ENCODE assay signal across 8 cellular contexts in the genomic region with DNA sequence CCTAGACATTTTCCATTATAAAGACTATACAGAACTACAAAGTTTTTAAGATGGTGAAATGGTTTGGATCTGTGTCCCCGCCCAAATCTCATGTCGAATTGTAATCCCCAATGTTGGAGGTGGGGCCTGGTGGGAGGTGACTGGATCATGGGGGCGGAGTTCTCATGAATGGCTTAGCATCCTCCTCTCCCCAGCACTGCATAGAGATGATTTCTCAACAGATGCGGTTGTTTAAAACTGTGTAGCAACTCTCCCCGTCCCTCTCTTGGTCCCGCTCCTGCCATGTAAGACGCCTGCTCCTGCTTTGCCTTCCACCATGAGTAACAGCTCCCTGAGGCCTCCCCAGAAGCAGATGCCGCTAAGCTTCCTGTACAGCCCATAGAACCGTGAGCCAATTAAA. TPM values are rescaled to one million over a fixed set of nuclear protein-coding genes. Genes with fewer than 3 reads are reported as not detected.
DNase-seq lines count a peak whose midpoint lies in the region; ATAC-seq, FAIRE-seq and TF ChIP-seq lines count a peak whose summit lies in the region.

No MANE protein-coding gene starts in this region.

- no peaks in the 10 kb centered on the region for H3K9me3 ChIP-seq in endothelial cell of umbilical vein (replicated peaks; ENCODE audit: control insufficient read depth, insufficient read depth, low read length)
- H3K9me3 ChIP-seq in spleen = no peaks in the 10 kb centered on the region

- no peak overlapping the region for H2AFZ ChIP-seq in endothelial cell of umbilical vein (ENCODE audit: low read depth, low read length)

- 61 to 85% (median 69%) methylated on average over 9 of the region's 9 CpGs for WGBS in spleen, 5 donors

- TF ChIP-seq POLR2A in endothelial cell of umbilical vein (IDR thresholded peaks at IDR 0.05; ENCODE audit: low read depth, low read length) (no peak), spleen (IDR thresholded peaks at IDR 0.05) (no peak)

- no peaks in the 10 kb centered on the region for H3K9me1 ChIP-seq in endothelial cell of umbilical vein (replicated peaks; ENCODE audit: control insufficient read depth, extremely low read depth, insufficient read depth, low read length)

- BruUV-seq in endothelial cell of umbilical vein (replicated peaks; lab: Mats Ljungman, UMichigan) = no TSS peak

- TF ChIP-seq CTCF in endothelial cell of umbilical vein (IDR thresholded peaks at IDR 0.05; ENCODE audit: extremely low read depth in 1 of 2, insufficient read depth in 1 of 2, low read depth in 1 of 2, low read length in 2 of 2) (no peak), spleen (IDR thresholded peaks at IDR 0.05 in 8 of 11, conservative IDR thresholded peaks at IDR 0.05 in 3 of 11) (no peak), D721Med (IDR thresholded peaks at IDR 0.05; ENCODE audit: insufficient read depth, missing control alignments) (no peak)

- dilution Hi-C loops in endothelial cell of umbilical vein (cut with MboI; ENCODE audit: extremely low pct_ligation_motif_present, low sequenced_read_pairs) = no loop called here

- H3K4me1 ChIP-seq in endothelial cell of umbilical vein (ENCODE audit: control insufficient read depth, extremely low read depth, insufficient read depth, low read length) (peaks cover 12% of the 10 kb centered on the region), spleen (peaks cover 31 to 67% (median 59%) of the 10 kb centered on the region in 6 donors)

- H3K79me2 ChIP-seq in endothelial cell of umbilical vein (ENCODE audit: control insufficient read depth, insufficient read depth, low read length) = peaks cover 63% of the 10 kb centered on the region

- no peak overlapping the region for H3K27ac ChIP-seq in endothelial cell of umbilical vein (ENCODE audit: insufficient read depth, low read depth, low read length)
- no peak overlapping the region for H3K27ac ChIP-seq in spleen

- H3K27me3 ChIP-seq in endothelial cell of umbilical vein (ENCODE audit: control insufficient read depth in 2 of 2, insufficient read depth in 2 of 2, low read length in 2 of 2) = no peaks in the 10 kb centered on the region
- H3K27me3 ChIP-seq in spleen (replicated peaks in 1 of 7) = no peaks in the 10 kb centered on the region

- peaks cover 18% of the 10 kb centered on the region for H4K20me1 ChIP-seq in endothelial cell of umbilical vein (replicated peaks; ENCODE audit: control insufficient read depth, extremely low read depth, insufficient read depth, low read length)

- POLR2A ChIA-PET in endothelial cell of umbilical vein (lab: Charles Lee) = no interaction called here

- in situ Hi-C loops in SK-MEL-5 (cut with HindIII; ENCODE audit: low pct_unique_long_range_greater_than_20kb, low sequenced_read_pairs) = no loop called here

- H3K4me3 ChIP-seq in endothelial cell of umbilical vein (replicated peaks in 1 of 3; ENCODE audit: insufficient read depth in 1 of 3, low read depth in 1 of 3, low read length in 3 of 3) = peak overlapping the region in 1 of 3 experiments; percentile 94
- peak overlapping the region in 5 of 8 donors; percentile 73 to 87 (median 80) for H3K4me3 ChIP-seq in spleen

- ATAC-seq in HG03520 (IDR thresholded peaks at IDR 0.05; ENCODE audit: unreplicated experiment) = no peak

- intact Hi-C loops in endothelial cell of umbilical vein (cut with micrococcal nuclease) = no loop called here
- intact Hi-C loops in spleen (cut with DNase I; ENCODE audit: low total_unique reads) = no loop called here

- DNase-seq in NCI-H748 (lab: John Stamatoyannopoulos, UW; ENCODE audit: unreplicated experiment) (peak; percentile 6), NCI-H748 treated with DMSO at 0.1 percent for 48 hours (lab: John Stamatoyannopoulos, UW) (no peak), SK-MEL-5 (ENCODE audit: low read depth, low spot score) (peak; percentile 40), endothelial cell of umbilical vein (ENCODE audit: low read depth, low spot score) (no peak), spleen (no peak), NCI-H1417 treated with DMSO at 0.1 percent for 48 hours (lab: John Stamatoyannopoulos, UW) (no peak), D721Med (ENCODE audit: insufficient read length, low spot score) (no peak)

- H3K9ac ChIP-seq in endothelial cell of umbilical vein (replicated peaks; ENCODE audit: extremely low read depth, insufficient read depth, low read length) = no peak overlapping the region

- peak overlapping the region; percentile 98 for H3K4me2 ChIP-seq in endothelial cell of umbilical vein (ENCODE audit: insufficient read depth, low read length)

- CTCF ChIA-PET in endothelial cell of umbilical vein (lab: Charles Lee) = interaction anchor here (2.2 kb wide), 1 partner anchor 10 kb away, joined by 6 read pairs; no protein-coding TSS in a partner anchor

- FAIRE-seq in endothelial cell of umbilical vein (lab: Jason Lieb, UNC) (no peak), D721Med (lab: Jason Lieb, UNC) (no peak)

- peaks cover 0 to 2% of the 10 kb centered on the region in 2 experiments for H3K36me3 ChIP-seq in endothelial cell of umbilical vein (ENCODE audit: control insufficient read depth in 2 of 2, extremely low read depth in 1 of 2, insufficient read depth in 2 of 2, low read length in 2 of 2)
- H3K36me3 ChIP-seq in spleen = peaks cover 0 to 4% (median 0%) of the 10 kb centered on the region in 6 donors

TF ChIP-seq in endothelial cell of umbilical vein, 7 proteins besides CTCF, POLR2A, EP300 and RAD21:
- TF ChIP-seq MAX (IDR thresholded peaks at IDR 0.05; ENCODE audit: insufficient read depth, insufficient read length) (no peak), GATA2 (IDR thresholded peaks at IDR 0.05; ENCODE audit: insufficient read depth, insufficient read length, low read depth, low read length) (no peak), MYC (IDR thresholded peaks at IDR 0.05; ENCODE audit: low read depth, low read length) (no peak), POLR2AphosphoS5 (IDR thresholded peaks at IDR 0.05; ENCODE audit: insufficient read depth, low read depth, low read length) (no peak), JUN (IDR thresholded peaks at IDR 0.05; ENCODE audit: borderline replicate concordance, insufficient read depth, insufficient read length, low read depth) (no peak), EZH2 (IDR thresholded peaks at IDR 0.05; ENCODE audit: borderline replicate concordance, low read depth, low read length, severe bottlenecking) (no peak), FOS (IDR thresholded peaks at IDR 0.05; ENCODE audit: borderline replicate concordance, insufficient read depth, low read length) (no peak)

RNA-seq across cellular contexts. Expression of gene FAM133B, which starts 1.6 kb away (rescaled TPM):
- 23.0 and 23.6 TPM in 2 replicates for total RNA-seq in SK-MEL-5 (2014; rRNA removed; shearing (Covaris generic))
- polyA plus RNA-seq in SK-MEL-5 (2015; cell fraction: cytosol; rRNA removed) = 15.1 and 16.5 TPM in 2 replicates
- polyA plus RNA-seq in SK-MEL-5 (2015; cell fraction: nucleus; rRNA removed) = 105 and 121 TPM in 2 replicates
- total RNA-seq in endothelial cell of umbilical vein = 26.9 and 27.6 TPM in 2 replicates
- 6.6 and 9.1 TPM in 2 replicates for polyA plus RNA-seq in endothelial cell of umbilical vein
- 6.9 and 13.2 TPM in 2 replicates for polyA plus RNA-seq in endothelial cell of umbilical vein (2011; cell fraction: cytosol; rRNA removed)
- polyA plus RNA-seq in endothelial cell of umbilical vein (2011; cell fraction: nucleus; rRNA removed) = 19.6 and 28.8 TPM in 2 replicates
- polyA plus RNA-seq in endothelial cell of umbilical vein (2012) = 13.6 and 18.9 TPM in 2 replicates
- polyA minus RNA-seq in endothelial cell of umbilical vein = 8.3 and 9.1 TPM in 2 replicates
- 7.4 TPM for polyA minus RNA-seq in endothelial cell of umbilical vein (2011; cell fraction: cytosol; rRNA and poly(A)+ RNA removed)
- 31.7 and 42.9 TPM in 2 replicates for polyA minus RNA-seq in endothelial cell of umbilical vein (2011; cell fraction: nucleus; rRNA and poly(A)+ RNA removed)
- 10 to 100 TPM; 24.8 to 37.6 (median 27.4) TPM for total RNA-seq in spleen
- 10 to 100 TPM; 20.0 to 26.3 (median 20.0) TPM for polyA plus RNA-seq in spleen

RNA-seq across cellular contexts. Expression of gene RBM48, which starts 60.0 kb away (rescaled TPM):
- total RNA-seq in SK-MEL-5 (2014; rRNA removed; shearing (Covaris generic)) = 22.3 and 22.4 TPM in 2 replicates
- polyA plus RNA-seq in SK-MEL-5 (2015; cell fraction: cytosol; rRNA removed) = 18.6 and 20.0 TPM in 2 replicates
- 54.8 and 57.1 TPM in 2 replicates for polyA plus RNA-seq in SK-MEL-5 (2015; cell fraction: nucleus; rRNA removed)
- total RNA-seq in endothelial cell of umbilical vein (12.0 and 13.1 TPM in 2 replicates), spleen (10 to 100 TPM; 17.5 to 28.3 (median 19.5) TPM)
- polyA plus RNA-seq in endothelial cell of umbilical vein (9.6 and 9.8 TPM in 2 replicates), spleen (10 to 100 TPM in 1 of 3 donors, 1 to 10 TPM in 2; 6.6 to 11.4 (median 7.5) TPM)
- polyA plus RNA-seq in endothelial cell of umbilical vein (2011; cell fraction: cytosol; rRNA removed) = 4.9 and 5.0 TPM in 2 replicates
- 21.9 and 28.7 TPM in 2 replicates for polyA plus RNA-seq in endothelial cell of umbilical vein (2011; cell fraction: nucleus; rRNA removed)
- 6.9 and 10.6 TPM in 2 replicates for polyA plus RNA-seq in endothelial cell of umbilical vein (2012)
- polyA minus RNA-seq in endothelial cell of umbilical vein = 8.0 and 13.9 TPM in 2 replicates
- polyA minus RNA-seq in endothelial cell of umbilical vein (2011; cell fraction: cytosol; rRNA and poly(A)+ RNA removed) = 5.4 TPM
- polyA minus RNA-seq in endothelial cell of umbilical vein (2011; cell fraction: nucleus; rRNA and poly(A)+ RNA removed) = 19.9 and 29.5 TPM in 2 replicates

Comparison
In these comparisons a context has a peak if more than half of its experiments do, and no peak if none do; other contexts are left out.
1. DNase-seq: peak in NCI-H748 (single experiment) and SK-MEL-5 (single experiment); none in NCI-H748 treated with DMSO at 0.1 percent for 48 hours (single experiment), endothelial cell of umbilical vein (single experiment), spleen (single experiment), NCI-H1417 treated with DMSO at 0.1 percent for 48 hours (single experiment) and D721Med (single experiment).